22 cellular contexts compared by ENCODE assay signal in the genomic region with DNA sequence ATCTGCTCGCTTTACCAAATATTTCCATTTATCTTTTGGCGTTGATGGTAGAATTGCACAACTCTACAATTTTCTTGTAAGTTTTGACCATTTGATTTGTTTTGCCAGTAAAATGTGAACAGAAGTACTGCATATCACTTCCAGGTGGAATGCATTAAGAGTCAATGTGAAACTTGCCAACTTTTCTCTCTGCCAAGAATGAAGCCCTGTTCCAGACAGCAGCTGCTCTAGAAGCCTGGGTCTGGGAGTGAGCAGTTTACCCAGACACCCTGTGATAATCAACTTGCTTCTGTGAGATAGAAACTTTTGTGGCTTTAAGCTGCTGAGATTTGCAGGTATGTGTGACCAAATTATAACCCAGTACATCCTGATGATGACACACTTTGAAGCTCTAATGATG.
DNase-seq lines count a peak whose midpoint lies in the region; TF ChIP-seq lines count a peak whose summit lies in the region.
"Had no signal": no experiment of that assay in that cellular context is flagged by ENCODE, and none has a peak within 500 bp of the region (broad histone marks: within the 10 kb centered on the region; RNA-seq: fewer than 3 reads in every experiment).

No MANE protein-coding gene starts in this region.

- H3K36me3 ChIP-seq in hepatocyte (replicated peaks; ENCODE audit: insufficient read depth, low read depth): no peaks in the 10 kb centered on the region
- H3K36me3 ChIP-seq: gastroesophageal sphincter, prostate gland, tibial nerve had no signal

- no peaks in the 10 kb centered on the region for H3K79me2 ChIP-seq in hepatocyte

- no peak for TF ChIP-seq CTCF in C4-2B (conservative IDR thresholded peaks at IDR 0.05)
- TF ChIP-seq CTCF in astrocyte of the cerebellum (IDR thresholded peaks at IDR 0.05; ENCODE audit: low read depth, low read length, missing control alignments): no peak
- no peak for TF ChIP-seq CTCF in hepatocyte (IDR thresholded peaks at IDR 0.05; ENCODE audit: poor library complexity)

- no peak overlapping the region for H2AFZ ChIP-seq in hepatocyte

- H3K27me3 ChIP-seq in hepatocyte: no peaks in the 10 kb centered on the region
- H3K27me3 ChIP-seq: gastroesophageal sphincter, tibial nerve had no signal

- no peaks in the 10 kb centered on the region for H4K20me1 ChIP-seq in hepatocyte (ENCODE audit: insufficient read depth, poor library complexity, severe bottlenecking)

- H3K27ac ChIP-seq in C4-2B (peak overlapping the region; percentile 50; the same call in 1 of the 2 replicates), hepatocyte (no peak overlapping the region)
- H3K27ac ChIP-seq: epithelial cell of prostate, gastroesophageal sphincter, prostate gland, RWPE1, skin epidermis, tibial nerve had no signal

- no peaks in the 10 kb centered on the region for H3K4me1 ChIP-seq in hepatocyte (ENCODE audit: insufficient read depth)
- H3K4me1 ChIP-seq: gastroesophageal sphincter, prostate gland had no signal

- H3K4me3 ChIP-seq in astrocyte of the cerebellum (ENCODE audit: low read depth, low read length): no peak overlapping the region
- H3K4me3 ChIP-seq in hepatocyte: no peak overlapping the region
- H3K4me3 ChIP-seq: gastroesophageal sphincter, prostate gland, skin epidermis, tibial nerve had no signal

- H3K4me2 ChIP-seq in hepatocyte: no peak overlapping the region

- WGBS in hepatocyte (ENCODE audit: low lambda C conversion rate, missing lambda C conversion rate): 64% methylated on average over 2 of the region's 2 CpGs

- no peaks in the 10 kb centered on the region for H3K9me3 ChIP-seq in hepatocyte (ENCODE audit: low read depth)
- H3K9me3 ChIP-seq: gastroesophageal sphincter, prostate gland, tibial nerve had no signal

- DNase-seq in NCI-H2171 (lab: John Stamatoyannopoulos, UW) (peak; percentile 13), astrocyte of the cerebellum (ENCODE audit: low read depth) (peak; percentile 43), hepatocyte (ENCODE audit: low spot score) (peak; percentile 24), NCI-H524 (lab: John Stamatoyannopoulos, UW) (no peak), globus pallidus (ENCODE audit: low spot score) (no peak), OCI-M2 (lab: John Stamatoyannopoulos, UW; ENCODE audit: unreplicated experiment) (no peak)
- DNase-seq in activated CD4-positive, alpha-beta T cell treated with anti-CD3 and anti-CD28 coated beads, Interleukin-2, amount 50 U/mL, for 4 hours: no peak
- DNase-seq: activated B cell treated with CpG ODN at 0.5 μM for 24 hours; activated CD4-positive, alpha-beta T cell treated with anti-CD3 and anti-CD28 coated beads, Interleukin-2, amount 50 U/mL, for 48 hours; activated naive CD8-positive, alpha-beta T cell treated with anti-CD3 and anti-CD28 coated beads for 36 hours; CD4-positive, alpha-beta T cell; effector CD4-positive, alpha-beta T cell; NCI-H1417; NCI-H526 treated with DMSO at 0.1 percent for 48 hours; T-helper 9 cell had no signal

- no peaks in the 10 kb centered on the region for H3K9me2 ChIP-seq in hepatocyte (replicated peaks; ENCODE audit: insufficient read depth)

- in situ Hi-C loops in astrocyte of the cerebellum (cut with HindIII; ENCODE audit: low sequenced_read_pairs): no loop called here

Comparison
In these comparisons a context has a peak if more than half of its experiments do, and no peak if none do; other contexts are left out.
1. DNase-seq: peak in NCI-H2171 (single experiment), astrocyte of the cerebellum (single experiment) and hepatocyte (single experiment); none in NCI-H524 (0 of 2), activated CD4-positive, alpha-beta T cell treated with anti-CD3 and anti-CD28 coated beads, Interleukin-2, amount 50 U/mL, for 4 hours (0 of 2), globus pallidus (single experiment) and OCI-M2 (single experiment).